In genomic region chr7:131307627-131308026, GRCh38 we compare ENCODE assay signal across 24 cellular contexts.
"Had no signal": no experiment of that assay in that cellular context is flagged by ENCODE, and none has a peak within 500 bp of the region (broad histone marks: within the 10 kb centered on the region; RNA-seq: fewer than 3 reads in every experiment).

No MANE protein-coding gene starts in this region.

- H3K79me2 ChIP-seq: parathyroid adenoma had no signal

- H2AFZ ChIP-seq: neural progenitor cell, parathyroid adenoma had no signal

- H3K9me3 ChIP-seq: ovary, psoas muscle, thyroid gland, vagina had no signal

- H3K4me3 ChIP-seq: neural progenitor cell, ovary, psoas muscle, skin epidermis, stomach, thoracic aorta, thyroid gland, tibial nerve, upper lobe of left lung, vagina had no signal

- FAIRE-seq: urothelium cell line had no signal

- H3K36me3 ChIP-seq: ovary, stomach, thoracic aorta, thyroid gland, upper lobe of left lung, vagina had no signal

- ATAC-seq: natural killer cell; psoas muscle; right cardiac atrium; sciatic nerve; stimulated activated effector memory CD8-positive, alpha-beta T cell treated with anti-CD3 and anti-CD28 coated beads, Interleukin-12 subunit alpha, Interleukin-12 subunit beta, amount 100 ng/mL, for 72 hours; stimulated activated naive B cell treated with anti-CD40 and anti-IgM and Interleukin-4, amounts not matched to agents 10 μg/mL and 1 μg/mL and 100 μg/mL, for 72 hours had no signal

- DNase-seq: natural killer cell; occipital lobe; ovary; posterior cingulate gyrus; psoas muscle; right cardiac atrium; stimulated activated CD4-positive, alpha-beta T cell treated with anti-CD3 and anti-CD28 coated beads, Interleukin-15, amount 100 ng/mL, for 24 hours; stimulated activated CD4-positive, alpha-beta T cell treated with anti-CD3 and anti-CD28 coated beads, Interleukin-2, amount 100 ng/mL, for 24 hours; stimulated activated CD4-positive, alpha-beta T cell treated with anti-CD3 and anti-CD28 coated beads, Interleukin-2, amount 100 ng/mL, for 48 hours; stimulated activated CD4-positive, alpha-beta T cell treated with anti-CD3 and anti-CD28 coated beads, Interleukin-4, amount 100 ng/mL, for 24 hours; stimulated activated naive B cell treated with anti-CD40 and anti-IgM and Interleukin-4, amounts not matched to agents 10 μg/mL and 1 μg/mL and 100 μg/mL, for 72 hours; stimulated activated naive CD4-positive, alpha-beta T cell treated with Interleukin-2 at 50 U/mL for 16 hours; stomach; thyroid gland; upper lobe of left lung had no signal

- H3K4me2 ChIP-seq: neural progenitor cell had no signal

- H3K9ac ChIP-seq: neural progenitor cell, parathyroid adenoma had no signal

- H3K27me3 ChIP-seq: neural progenitor cell, ovary, stomach, thyroid gland, tibial nerve, upper lobe of left lung, vagina had no signal

- H3K4me1 ChIP-seq: neural progenitor cell, vagina had no signal

- H3K27ac ChIP-seq: neural progenitor cell, ovary, parathyroid adenoma, psoas muscle, skin epidermis, stomach, thoracic aorta, thyroid gland, tibial nerve, upper lobe of left lung, vagina had no signal
